In genomic region chr11:57426754-57427691, GRCh38 we compare ENCODE assay signal across 8 cellular contexts. TPM values are rescaled to one million over a fixed set of nuclear protein-coding genes. Genes with fewer than 3 reads are reported as not detected.
DNase-seq lines count a peak whose midpoint lies in the region; ATAC-seq, FAIRE-seq and TF ChIP-seq lines count a peak whose summit lies in the region.

Gene SLC43A3 (minus strand): TSS chr11:57427121. CDS start chr11:57426172, 949 bp downstream.

- H3F3A ChIP-seq in GM23338 (replicated peaks; ENCODE audit: low read depth) (no peaks in the 10 kb centered on the region; the same call in 1 of the 2 replicates), MM.1S (ENCODE audit: insufficient read depth, low read length) (peaks cover 8% of the 10 kb centered on the region)

- H3K9me3 Mint-ChIP-seq in GM23338: no peaks in the 10 kb centered on the region
- H3K9me3 Mint-ChIP-seq in activated B cell treated with CpG ODN at 0.5 μM for 24 hours: no peaks in the 10 kb centered on the region

- H3K27me3 ChIP-seq in GM23338 (ENCODE audit: insufficient read depth) (peaks cover 13% of the 10 kb centered on the region; the same call in 1 of the 2 replicates), MM.1S (replicated peaks; ENCODE audit: insufficient read depth, low read length) (no peaks in the 10 kb centered on the region)

- POLR2A ChIA-PET in activated B cell treated with CpG ODN at 0.5 μM for 24 hours (lab: Charles Lee): interaction anchor here (0.6 to 12.4 kb wide), 6 partner anchors 9 to 92 kb away, joined by 3 to 238 read pairs (median 4); partner anchors contain the start of gene SSRP1
- POLR2A ChIA-PET in HEK293T (lab: Yijun Ruan, JAX): no interaction called here

- peak within 1 kb of the TSS; percentile 82 for H3K4me3 Mint-ChIP-seq in GM23338
- H3K4me3 Mint-ChIP-seq in activated B cell treated with CpG ODN at 0.5 μM for 24 hours: peak within 1 kb of the TSS; percentile 92

- peaks cover 21% of the 10 kb centered on the region for H3K4me1 Mint-ChIP-seq in GM23338
- H3K4me1 Mint-ChIP-seq in activated B cell treated with CpG ODN at 0.5 μM for 24 hours: peaks cover 47% of the 10 kb centered on the region

- DNase-seq in G401 (ENCODE audit: low spot score) (peak; percentile 62), GM23338 (ENCODE audit: low spot score) (peak; percentile 88), MM.1S (no peak), activated B cell treated with CpG ODN at 0.5 μM for 24 hours (peak; percentile 72), kidney (peak; percentile 91), HEK293T (ENCODE audit: extremely low spot score) (no peak)
- peak; percentile 25 for DNase-seq in central memory CD4-positive, alpha-beta T cell
- DNase-seq in stimulated activated CD4-positive, alpha-beta T cell treated with anti-CD3 and anti-CD28 coated beads, Interleukin-15, amount 100 ng/mL, for 24 hours: peak; percentile 91

- H3K4me2 ChIP-seq in GM23338 (peak within 1 kb of the TSS; percentile 81), MM.1S (ENCODE audit: low read depth, low read length) (0 out of 2 replicates have a peak within 1 kb of the TSS, but pooled peaks have one; percentile 7)

- H3K79me2 ChIP-seq in GM23338 (replicated peaks; ENCODE audit: insufficient read depth) (0 out of 2 replicates have a peak, but pooled peaks cover 5% of the 10 kb centered on the region), MM.1S (ENCODE audit: low read length) (no peaks in the 10 kb centered on the region)

- H3K27ac ChIP-seq in GM23338 (ENCODE audit: low read depth) (no peak within 1 kb of the TSS), MM.1S (ENCODE audit: low read length) (no peak within 1 kb of the TSS), kidney (ENCODE audit: low read depth in 2 of 2, low read length in 2 of 2) (peak within 1 kb of the TSS; percentile 59 to 80)

- H4K20me1 ChIP-seq in GM23338 (replicated peaks; ENCODE audit: insufficient read depth): no peaks in the 10 kb centered on the region; the same call in 1 of the 2 replicates
- no peaks in the 10 kb centered on the region for H4K20me1 ChIP-seq in MM.1S (ENCODE audit: insufficient read depth, low read length)

- no peaks in the 10 kb centered on the region for H3K9me2 ChIP-seq in GM23338 (ENCODE audit: insufficient read depth)
- no peaks in the 10 kb centered on the region for H3K9me2 ChIP-seq in MM.1S (replicated peaks; ENCODE audit: insufficient read depth, low read length)

- in situ Hi-C loops in G401 (cut with HindIII; ENCODE audit: low sequenced_read_pairs): no loop called here

- intact Hi-C loops in activated B cell treated with CpG ODN at 0.5 μM for 24 hours (cut with micrococcal nuclease) (loop anchor here (1.0 to 10.0 kb wide), 9 partner anchors 30 to 1788 kb away; partner anchors contain the start of genes CLP1, MPEG1 and SELENOH), kidney (cut with DNase I) (no loop called here)

- H3K9ac ChIP-seq in MM.1S (ENCODE audit: low read length) (no peak within 1 kb of the TSS), kidney (ENCODE audit: low read length in 2 of 2) (peak within 1 kb of the TSS; percentile 13 to 35)

- H3K9me3 ChIP-seq in MM.1S (replicated peaks; ENCODE audit: insufficient read depth, low read length): no peaks in the 10 kb centered on the region
- no peaks in the 10 kb centered on the region for H3K9me3 ChIP-seq in kidney (ENCODE audit: control insufficient read depth in 1 of 2, low read length in 2 of 2)

- TF ChIP-seq CTCF in GM23338 (conservative IDR thresholded peaks at IDR 0.05; ENCODE audit: low read depth in 2 of 2): 0 out of 4 replicates have a peak, but pooled peaks of 1 of the 2 experiments have one; percentile 3
- TF ChIP-seq CTCF in MM.1S (IDR thresholded peaks at IDR 0.05; ENCODE audit: low read length): no peak
- TF ChIP-seq CTCF in activated B cell treated with CpG ODN at 0.5 μM for 24 hours (IDR thresholded peaks at IDR 0.05): no peak
- no peak for TF ChIP-seq CTCF in kidney (IDR thresholded peaks at IDR 0.05; ENCODE audit: borderline replicate concordance, extremely low read depth, insufficient read depth)

- ATAC-seq in GM23338 (peak; percentile 95), activated B cell treated with CpG ODN at 0.5 μM for 24 hours (ENCODE audit: low read depth) (peak; percentile 69)

- CTCF ChIA-PET in activated B cell treated with CpG ODN at 0.5 μM for 24 hours (lab: Charles Lee): interaction anchor here (0.7 to 1.6 kb wide), 3 partner anchors 30 to 81 kb away, joined by 3 to 8 read pairs (median 3); no protein-coding TSS in a partner anchor
- CTCF ChIA-PET in HEK293T (lab: Yijun Ruan, JAX): no interaction called here

- H3K36me3 Mint-ChIP-seq in GM23338 (ENCODE audit: low read depth) (peaks cover 21% of the 10 kb centered on the region), activated B cell treated with CpG ODN at 0.5 μM for 24 hours (ENCODE audit: low read depth) (peaks cover 45% of the 10 kb centered on the region)

- H3K27me3 Mint-ChIP-seq in GM23338 (ENCODE audit: insufficient read depth, low read depth, poor library complexity) (peaks cover 21% of the 10 kb centered on the region), activated B cell treated with CpG ODN at 0.5 μM for 24 hours (no peaks in the 10 kb centered on the region)

- no peak for FAIRE-seq in kidney (lab: Jason Lieb, UNC)

- H3K27ac Mint-ChIP-seq in GM23338 (no peak within 1 kb of the TSS), activated B cell treated with CpG ODN at 0.5 μM for 24 hours (peak within 1 kb of the TSS; percentile 91)

- peak within 1 kb of the TSS; percentile 61 for H3K4me3 ChIP-seq in GM23338
- H3K4me3 ChIP-seq in MM.1S (ENCODE audit: low read length): peak within 1 kb of the TSS; percentile 3; the same call in 1 of the 2 replicates
- peak within 1 kb of the TSS; percentile 2 to 49 for H3K4me3 ChIP-seq in kidney (ENCODE audit: low read length in 2 of 2)

- H2AFZ ChIP-seq in GM23338: peak within 1 kb of the TSS; percentile 95
- no peak within 1 kb of the TSS for H2AFZ ChIP-seq in MM.1S (ENCODE audit: low read length)

- peaks cover 15% of the 10 kb centered on the region for H3K4me1 ChIP-seq in GM23338 (ENCODE audit: insufficient read depth)
- H3K4me1 ChIP-seq in MM.1S (ENCODE audit: low read length): peaks cover 23% of the 10 kb centered on the region
- peaks cover 11 to 22% of the 10 kb centered on the region in 2 donors for H3K4me1 ChIP-seq in kidney (ENCODE audit: control insufficient read depth in 1 of 2, insufficient read depth in 1 of 2, low read depth in 1 of 2, low read length in 2 of 2)

- H3K36me3 ChIP-seq in GM23338 (ENCODE audit: insufficient read depth) (no peaks in the 10 kb centered on the region; the same call in 1 of the 2 replicates), MM.1S (replicated peaks; ENCODE audit: insufficient read depth, low read length) (no peaks in the 10 kb centered on the region), kidney (ENCODE audit: control insufficient read depth in 1 of 2, insufficient read depth in 2 of 2, low read length in 2 of 2) (no peaks in the 10 kb centered on the region)

TF ChIP-seq in GM23338, 12 proteins besides CTCF, POLR2A, EP300 and RAD21:
- no peak for TF ChIP-seq EZH2phosphoT487 (IDR thresholded peaks at IDR 0.05; ENCODE audit: unreplicated experiment)
- no peak for TF ChIP-seq STAT1 (IDR thresholded peaks at IDR 0.05; ENCODE audit: unreplicated experiment)
- TF ChIP-seq JUNB (IDR thresholded peaks at IDR 0.05; ENCODE audit: unreplicated experiment): no peak
- TF ChIP-seq POLR2AphosphoS5 (IDR thresholded peaks at IDR 0.05; ENCODE audit: low read depth): peak; percentile 64
- no peak for TF ChIP-seq EZH2 (IDR thresholded peaks at IDR 0.05; ENCODE audit: low read depth, unreplicated experiment)
- TF ChIP-seq NANOG (IDR thresholded peaks at IDR 0.05; ENCODE audit: borderline replicate concordance): no peak

TF ChIP-seq in HEK293T, 16 proteins besides CTCF, POLR2A, EP300 and RAD21:
- TF ChIP-seq ELF4 (IDR thresholded peaks at IDR 0.05) (no peak), ARNT (IDR thresholded peaks at IDR 0.05) (no peak), CTBP1 (IDR thresholded peaks at IDR 0.05; ENCODE audit: borderline replicate concordance) (no peak), LEF1 (IDR thresholded peaks at IDR 0.05; ENCODE audit: borderline replicate concordance) (no peak), SUZ12 (IDR thresholded peaks at IDR 0.05) (no peak)

RNA-seq across cellular contexts. Expression of gene SLC43A3, which starts in this region (rescaled TPM):
- total RNA-seq in G401 (2014; rRNA removed; shearing (Covaris generic)): not detected in 2 replicates
- total RNA-seq in GM23338 (2014; rRNA removed; shearing (Covaris generic)): 23.7 and 24.8 TPM in 2 replicates
- 11.5 and 14.3 TPM in 2 replicates for polyA plus RNA-seq in GM23338 (2016; fragmentation: Nextera tagmentation; extraction: Ambion mirVana)
- total RNA-seq in activated B cell treated with CpG ODN at 0.5 μM for 24 hours: 213 and 237 TPM in 2 replicates
- total RNA-seq in kidney: 39.8 TPM
- polyA plus RNA-seq in kidney (ENCODE audit: insufficient read depth, low read depth, low replicate concordance): 6.0 TPM

Comparison
In these comparisons a context has a peak if more than half of its experiments do, and no peak if none do; other contexts are left out.
1. RNA of gene SLC43A3 (total RNA-seq): 213 to 237 TPM in activated B cell treated with CpG ODN at 0.5 μM for 24 hours, 39.8 TPM in kidney (single experiment) and 23.7 to 24.8 TPM in GM23338; not detected in G401; every median in the first group is over 10 times any median in the second.
2. Peak in DNase-seq in G401; RNA of the gene not detected or under 1 TPM.
3. DNase-seq: peak in GM23338 (single experiment), activated B cell treated with CpG ODN at 0.5 μM for 24 hours (single experiment), central memory CD4-positive, alpha-beta T cell (single experiment), kidney (single experiment) and stimulated activated CD4-positive, alpha-beta T cell treated with anti-CD3 and anti-CD28 coated beads, Interleukin-15, amount 100 ng/mL, for 24 hours (single experiment); none in MM.1S (single experiment) and HEK293T (single experiment).
4. H3K27ac ChIP-seq: peak in kidney (2 of 2); none in GM23338 (single experiment) and MM.1S (single experiment).
5. H3K4me3 ChIP-seq: peak in every context shown above with its lines; median percentile 61 in GM23338; 26 in kidney; 3 in MM.1S.